ENCODE assay signal across 15 cellular contexts in genomic region chr12:11856971-11857370, GRCh38.
DNase-seq lines count a peak whose midpoint lies in the region; ATAC-seq and TF ChIP-seq lines count a peak whose summit lies in the region.
"Had no signal": no experiment of that assay in that cellular context is flagged by ENCODE, and none has a peak within 500 bp of the region (broad histone marks: within the 10 kb centered on the region; RNA-seq: fewer than 3 reads in every experiment).

No MANE protein-coding gene starts in this region.

- H3K9me3 Mint-ChIP-seq in type B pancreatic cell = no peaks in the 10 kb centered on the region
- H3K9me3 Mint-ChIP-seq in activated naive CD4-positive, alpha-beta T cell treated with anti-CD3 and anti-CD28 coated beads, Interleukin-2, amount 50 U/mL, for 72 hours = peaks cover 0 to 5% of the 10 kb centered on the region in 2 donors
- H3K9me3 Mint-ChIP-seq: activated T-cell treated with anti-CD3 and anti-CD28 coated beads, Interleukin-2, amount 50 U/mL, for 4 hours; T-cell had no signal

- no peaks in the 10 kb centered on the region for H3K27me3 ChIP-seq in right atrium auricular region
- H3K27me3 ChIP-seq: dorsolateral prefrontal cortex had no signal

- peak; percentile 68 for ATAC-seq in esophagus mucosa
- no peak for ATAC-seq in activated naive CD4-positive, alpha-beta T cell treated with anti-CD3 and anti-CD28 coated beads, Interleukin-2, amount 50 U/mL, for 72 hours
- ATAC-seq in HG03045 (IDR thresholded peaks at IDR 0.05; ENCODE audit: unreplicated experiment) = no peak
- ATAC-seq: activated CD4-positive, CD25-positive, alpha-beta regulatory T cell treated with anti-CD3 and anti-CD28 coated beads, Interleukin-2, amount 50 U/mL, for 24 hours; T-cell had no signal

- peaks cover 0 to 12% of the 10 kb centered on the region in 2 donors for H3K4me1 ChIP-seq in right atrium auricular region

- peak; percentile 40 for DNase-seq in activated CD8-positive, alpha-beta memory T cell treated with anti-CD3 and anti-CD28 coated beads, Interleukin-2, amount 50 U/mL, for 48 hours
- no peak for DNase-seq in activated CD8-positive, alpha-beta memory T cell treated with anti-CD3 and anti-CD28 coated beads for 24 hours
- peak; percentile 98 for DNase-seq in SIG-M5 treated with dmso at 0.1 percent for 504 hours (lab: John Stamatoyannopoulos, UW; ENCODE audit: unreplicated experiment)
- no peak for DNase-seq in type B pancreatic cell (ENCODE audit: extremely low spot score, unreplicated experiment)
- no peak for DNase-seq in right atrium auricular region (ENCODE audit: low spot score)
- DNase-seq in activated naive CD4-positive, alpha-beta T cell treated with anti-CD3 and anti-CD28 coated beads, Interleukin-2, amount 50 U/mL, for 72 hours (ENCODE audit: low spot score in 2 of 2) = no peak
- DNase-seq: activated T-cell treated with anti-CD3 and anti-CD28 coated beads, Interleukin-2, amount 50 U/mL, for 4 hours; DMS 273 treated with DMSO at 0.1 percent for 48 hours; PC-9; posterior cingulate gyrus; T-cell had no signal

- peak overlapping the region; percentile 2 for H3K27ac Mint-ChIP-seq in type B pancreatic cell
- no peak overlapping the region for H3K27ac Mint-ChIP-seq in activated naive CD4-positive, alpha-beta T cell treated with anti-CD3 and anti-CD28 coated beads, Interleukin-2, amount 50 U/mL, for 72 hours

- no peak overlapping the region for H3K27ac ChIP-seq in right atrium auricular region

- TF ChIP-seq CTCF in type B pancreatic cell (conservative IDR thresholded peaks at IDR 0.05) (no peak), right atrium auricular region (IDR thresholded peaks at IDR 0.05) (no peak)

- no peaks in the 10 kb centered on the region for H3K9me3 ChIP-seq in right atrium auricular region

- peaks cover 20% of the 10 kb centered on the region for H3K4me1 Mint-ChIP-seq in type B pancreatic cell (ENCODE audit: unreplicated experiment)

- peaks cover 16% of the 10 kb centered on the region for H3K36me3 ChIP-seq in right atrium auricular region

- H3K36me3 Mint-ChIP-seq in type B pancreatic cell = peaks cover 57% of the 10 kb centered on the region
- peaks cover 36 to 95% of the 10 kb centered on the region in 2 donors for H3K36me3 Mint-ChIP-seq in activated naive CD4-positive, alpha-beta T cell treated with anti-CD3 and anti-CD28 coated beads, Interleukin-2, amount 50 U/mL, for 72 hours

- H3K4me3 ChIP-seq in right atrium auricular region = no peak overlapping the region
- H3K4me3 ChIP-seq: dorsolateral prefrontal cortex, PC-9 had no signal

- H3K4me3 Mint-ChIP-seq in type B pancreatic cell = no peak overlapping the region
- H3K4me3 Mint-ChIP-seq: activated T-cell treated with anti-CD3 and anti-CD28 coated beads, Interleukin-2, amount 50 U/mL, for 4 hours; T-cell had no signal

- H3K27me3 Mint-ChIP-seq in type B pancreatic cell = no peaks in the 10 kb centered on the region
- H3K27me3 Mint-ChIP-seq: T-cell had no signal

Comparison
In these comparisons a context has a peak if more than half of its experiments do, and no peak if none do; other contexts are left out.
1. DNase-seq: peak in activated CD8-positive, alpha-beta memory T cell treated with anti-CD3 and anti-CD28 coated beads, Interleukin-2, amount 50 U/mL, for 48 hours (single experiment) and SIG-M5 treated with dmso at 0.1 percent for 504 hours (single experiment); none in activated CD8-positive, alpha-beta memory T cell treated with anti-CD3 and anti-CD28 coated beads for 24 hours (single experiment), type B pancreatic cell (single experiment), right atrium auricular region (single experiment) and activated naive CD4-positive, alpha-beta T cell treated with anti-CD3 and anti-CD28 coated beads, Interleukin-2, amount 50 U/mL, for 72 hours (0 of 2).